Comparison of ENCODE assay signal across 11 cellular contexts in genomic region chr20:57476073-57476526, GRCh38. TPM values are rescaled to one million over a fixed set of nuclear protein-coding genes. Genes with fewer than 3 reads are reported as not detected.
DNase-seq lines count a peak whose midpoint lies in the region; ATAC-seq, FAIRE-seq and TF ChIP-seq lines count a peak whose summit lies in the region.
"Had no signal": no experiment of that assay in that cellular context is flagged by ENCODE, and none has a peak within 500 bp of the region (broad histone marks: within the 10 kb centered on the region; RNA-seq: fewer than 3 reads in every experiment).

No MANE protein-coding gene starts in this region.

- no peak overlapping the region for H2AFZ ChIP-seq in H1 (ENCODE audit: low read length)
- no peak overlapping the region for H2AFZ ChIP-seq in H9 (ENCODE audit: low read length)

- peak overlapping the region; percentile 83 to 99 (median 96) for H3K4me2 ChIP-seq in BLaER1 treated with 17β-estradiol and CSF1 and Interleukin-3, amounts not matched to agents 10 nM and 100 nM
- H3K4me2 ChIP-seq in H1 (ENCODE audit: insufficient read depth in 1 of 2, low read depth in 2 of 2, low read length in 2 of 2), result no peak overlapping the region
- no peak overlapping the region for H3K4me2 ChIP-seq in H9 (ENCODE audit: insufficient read depth, insufficient read length, low read length)

- H3K18ac ChIP-seq in H1 (ENCODE audit: extremely low read depth, low read length), result no peak overlapping the region
- no peak overlapping the region for H3K18ac ChIP-seq in H9 (ENCODE audit: insufficient read length, low read depth, low read length)

- H3T11ph ChIP-seq in H9 (ENCODE audit: low read length), result no peak overlapping the region

- H2BK20ac ChIP-seq in H1 (ENCODE audit: low read length), result no peak overlapping the region
- no peak overlapping the region for H2BK20ac ChIP-seq in H9 (ENCODE audit: low read depth, low read length, poor library complexity, severe bottlenecking)

- H3K23me2 ChIP-seq in H1 (ENCODE audit: low read depth, low read length) (no peaks in the 10 kb centered on the region), H9 (ENCODE audit: insufficient read length, low read depth, low read length, poor library complexity, severe bottlenecking) (no peaks in the 10 kb centered on the region)

- H4K91ac ChIP-seq in H1 (replicated peaks; ENCODE audit: insufficient read length, low read length) (no peak overlapping the region), H9 (ENCODE audit: insufficient read length, low read depth, low read length) (no peak overlapping the region)

- H3K14ac ChIP-seq in H1 (ENCODE audit: insufficient read length) (no peak overlapping the region), H9 (ENCODE audit: insufficient read depth, low read length) (no peak overlapping the region)

- H3K36me3 Mint-ChIP-seq in H9 (ENCODE audit: insufficient read depth in 1 of 3, low read depth in 3 of 3), result peaks cover 0 to 4% (median 0%) of the 10 kb centered on the region in 3 experiments; a peak in 2 of 7 replicates
- H3K36me3 Mint-ChIP-seq: CD8-positive, alpha-beta T cell had no signal

- H3K36me3 ChIP-seq in BLaER1 treated with 17β-estradiol and CSF1 and Interleukin-3, amounts not matched to agents 10 nM and 100 nM, result no peaks in the 10 kb centered on the region
- no peaks in the 10 kb centered on the region for H3K36me3 ChIP-seq in H1 (ENCODE audit: control insufficient read depth in 2 of 4, insufficient read depth in 4 of 4, low read length in 3 of 4)

- TF ChIP-seq POLR2A in H1 (IDR thresholded peaks at IDR 0.05; ENCODE audit: control extremely low read depth in 1 of 2, low read depth in 2 of 2, low read length in 2 of 2), result no peak

- WGBS in H1 (ENCODE audit: extremely low coverage in 1 of 2, insufficient coverage in 1 of 2, insufficient read length in 1 of 2, insufficient replicate concordance in 2 of 2, low coverage in 1 of 2, low lambda C conversion rate in 2 of 2, missing lambda C conversion rate in 1 of 2), 2 experiments, result 81% methylated on average over 6 of the region's 6 CpGs; no CpG with 5 or more reads in 1 of the 2 experiments
- WGBS in H9 (ENCODE audit: extremely low coverage, insufficient read length, low lambda C conversion rate), result no CpG with 5 or more reads among the region's 6 CpGs

- H3K27me3 Mint-ChIP-seq in H9 (ENCODE audit: low read depth), result peaks cover 2% of the 10 kb centered on the region

- H3K79me1 ChIP-seq in H1 (ENCODE audit: low read depth, low read length), result no peaks in the 10 kb centered on the region
- no peaks in the 10 kb centered on the region for H3K79me1 ChIP-seq in H9 (ENCODE audit: insufficient read depth, low read depth, low read length, poor library complexity, severe bottlenecking)

- no peak overlapping the region for H3K56ac ChIP-seq in H1 (replicated peaks; ENCODE audit: insufficient read length, low read depth, low read length)
- no peak overlapping the region for H3K56ac ChIP-seq in H9 (ENCODE audit: insufficient read length, low read depth, low read length)

- POLR2A ChIA-PET in H1 (lab: Charles Lee; ENCODE audit: partially characterized antibody), result interaction anchor here (1.4 kb wide), 1 partner anchor 86 kb away, joined by 3 read pairs; no protein-coding TSS in a partner anchor

- peak overlapping the region in 9 of 11 experiments; percentile 72 to 88 (median 81); a peak in 17 of 22 replicates for H3K9ac ChIP-seq in BLaER1 treated with 17β-estradiol and CSF1 and Interleukin-3, amounts not matched to agents 10 nM and 100 nM
- H3K9ac ChIP-seq in H1 (replicated peaks in 1 of 4; ENCODE audit: extremely low read depth in 1 of 4, low read depth in 3 of 4, low read length in 3 of 4), result no peak overlapping the region
- no peak overlapping the region for H3K9ac ChIP-seq in H9 (ENCODE audit: extremely low read depth, insufficient read length, low read length)

- 0 out of 22 replicates have a peak, but pooled peaks cover 0 to 6% (median 0%) of the 10 kb centered on the region in 11 experiments for H3K9me3 ChIP-seq in BLaER1 treated with 17β-estradiol and CSF1 and Interleukin-3, amounts not matched to agents 10 nM and 100 nM (replicated peaks in 1 of 11)
- no peaks in the 10 kb centered on the region for H3K9me3 ChIP-seq in H1 (ENCODE audit: insufficient read depth in 2 of 2, low read depth in 1 of 2, low read length in 1 of 2)
- H3K9me3 ChIP-seq in H9 (ENCODE audit: control insufficient read depth, low read depth, low read length), result no peaks in the 10 kb centered on the region

- no peak overlapping the region for H2AK5ac ChIP-seq in H1 (ENCODE audit: low read depth, low read length)
- no peak overlapping the region for H2AK5ac ChIP-seq in H9 (ENCODE audit: insufficient read length, low read length)

- H3K4me3 Mint-ChIP-seq in H9, result no peak overlapping the region
- H3K4me3 Mint-ChIP-seq: CD8-positive, alpha-beta T cell had no signal

- H4K8ac ChIP-seq in H1 (ENCODE audit: extremely low read depth, insufficient read depth, low read length), result no peak overlapping the region
- no peak overlapping the region for H4K8ac ChIP-seq in H9 (replicated peaks; ENCODE audit: insufficient read length, low read depth, low read length)

- H4K20me1 ChIP-seq in BLaER1 treated with 17β-estradiol and CSF1 and Interleukin-3, amounts not matched to agents 10 nM and 100 nM, result no peaks in the 10 kb centered on the region
- no peaks in the 10 kb centered on the region for H4K20me1 ChIP-seq in H1 (replicated peaks in 1 of 2; ENCODE audit: control insufficient read depth in 1 of 2, insufficient read depth in 2 of 2, low read length in 2 of 2)
- H4K20me1 ChIP-seq in H9 (ENCODE audit: control insufficient read depth, insufficient read depth, insufficient read length), result no peaks in the 10 kb centered on the region

- H3K4ac ChIP-seq in H1 (replicated peaks; ENCODE audit: insufficient read length, low read depth, low read length) (no peak overlapping the region), H9 (ENCODE audit: low read depth, low read length) (no peak overlapping the region)

- TF ChIP-seq RAD21 in H1 (IDR thresholded peaks at IDR 0.05 in 1 of 2, conservative IDR thresholded peaks at IDR 0.05 in 1 of 2; ENCODE audit: low read depth in 2 of 2, low read length in 2 of 2), result no peak

- CTCF ChIA-PET in H1 (lab: Charles Lee; ENCODE audit: partially characterized antibody), result interaction anchor here (0.7 to 5.3 kb wide), 4 partner anchors 12 to 757 kb away, joined by 3 to 23 read pairs (median 4); no protein-coding TSS in a partner anchor

- H2BK15ac ChIP-seq in H1 (ENCODE audit: low read length), result peak overlapping the region; percentile 29; the same call in 1 of the 2 replicates
- no peak overlapping the region for H2BK15ac ChIP-seq in H9 (ENCODE audit: low read depth, low read length)

- H3K4me1 ChIP-seq in BLaER1 treated with 17β-estradiol and CSF1 and Interleukin-3, amounts not matched to agents 10 nM and 100 nM, result peaks cover 85 to 100% (median 100%) of the 10 kb centered on the region in 10 experiments
- H3K4me1 ChIP-seq in H1 (replicated peaks in 1 of 4; ENCODE audit: control insufficient read depth in 3 of 4, insufficient read depth in 4 of 4, low read length in 3 of 4) (peaks cover 0 to 13% (median 6%) of the 10 kb centered on the region in 4 experiments; a peak in 6 of 7 replicates), H9 (ENCODE audit: insufficient read depth, low read length) (no peaks in the 10 kb centered on the region; the same call in 1 of the 2 replicates)

- no peak overlapping the region for H3K27ac Mint-ChIP-seq in H9
- H3K27ac Mint-ChIP-seq: CD8-positive, alpha-beta T cell had no signal

- H3K23ac ChIP-seq in H1 (ENCODE audit: insufficient read length), result no peak overlapping the region
- H3K23ac ChIP-seq in H9 (ENCODE audit: insufficient read length, low read depth, low read length), result no peak overlapping the region

- H3K79me2 ChIP-seq in H1 (ENCODE audit: control insufficient read depth in 1 of 2, insufficient read depth in 2 of 2, low read length in 2 of 2), result no peaks in the 10 kb centered on the region
- H3K79me2 ChIP-seq in H9 (ENCODE audit: insufficient read depth, low read length), result no peaks in the 10 kb centered on the region

- no peak overlapping the region for H4K5ac ChIP-seq in H1 (ENCODE audit: insufficient read length, low read depth, low read length)
- no peak overlapping the region for H4K5ac ChIP-seq in H9 (ENCODE audit: insufficient read length, low read depth, low read length)

- no peak for FAIRE-seq in H1 (lab: Jason Lieb, UNC)

- H3K9me3 Mint-ChIP-seq in H9, result peaks cover 4% of the 10 kb centered on the region in 2 experiments; a peak in 2 of 5 replicates
- H3K9me3 Mint-ChIP-seq: CD8-positive, alpha-beta T cell had no signal

- H2BK12ac ChIP-seq in H1 (ENCODE audit: low read depth, low read length) (no peak overlapping the region), H9 (ENCODE audit: insufficient read length, low read depth, low read length) (no peak overlapping the region)

- H3K4me3 ChIP-seq in BLaER1 treated with 17β-estradiol and CSF1 and Interleukin-3, amounts not matched to agents 10 nM and 100 nM, result peak overlapping the region in 7 of 10 experiments; percentile 19 to 65 (median 53); a peak in 8 of 20 replicates
- H3K4me3 ChIP-seq in H1 (ENCODE audit: extremely low read depth in 1 of 4, insufficient read depth in 2 of 4, low read depth in 3 of 4, low read length in 4 of 4), result no peak overlapping the region

- H3K4me1 Mint-ChIP-seq in H9, result peaks cover 17 to 26% of the 10 kb centered on the region in 2 experiments

- peak overlapping the region in 10 of 11 experiments; percentile 74 to 99 (median 98); a peak in 19 of 22 replicates for H3K27ac ChIP-seq in BLaER1 treated with 17β-estradiol and CSF1 and Interleukin-3, amounts not matched to agents 10 nM and 100 nM
- H3K27ac ChIP-seq in H1 (ENCODE audit: low read depth, low read length) (no peak overlapping the region), H9 (ENCODE audit: insufficient read length, low read depth, low read length) (no peak overlapping the region)

- H3K27me3 ChIP-seq in BLaER1 treated with 17β-estradiol and CSF1 and Interleukin-3, amounts not matched to agents 10 nM and 100 nM, result no peaks in the 10 kb centered on the region
- H3K27me3 ChIP-seq in H1 (replicated peaks in 1 of 4; ENCODE audit: control insufficient read depth in 3 of 4, extremely low read depth in 1 of 4, insufficient read depth in 3 of 4, low read length in 3 of 4), result no peaks in the 10 kb centered on the region
- H3K27me3 ChIP-seq in H9 (ENCODE audit: insufficient read depth, low read length), result no peaks in the 10 kb centered on the region

- TF ChIP-seq EP300 in H1 (IDR thresholded peaks at IDR 0.05; ENCODE audit: borderline replicate concordance in 1 of 2, low read depth in 2 of 2, low read length in 2 of 2), result no peak

- H2BK5ac ChIP-seq in H1 (ENCODE audit: low read depth, low read length), result no peak overlapping the region
- no peak overlapping the region for H2BK5ac ChIP-seq in H9 (ENCODE audit: insufficient read length, low read length)

- DNase-seq in HT1080 (ENCODE audit: low read depth), result peak; percentile 60
- DNase-seq in H1 (ENCODE audit: low read depth in 1 of 2, low spot score in 2 of 2), result no peak
- DNase-seq in Ammon's horn (ENCODE audit: low spot score), result no peak
- no peak for DNase-seq in NCI-H2081 (lab: John Stamatoyannopoulos, UW)
- DNase-seq in H9, result no peak
- DNase-seq: CD8-positive, alpha-beta T cell; erythroblast; MV-4-11 had no signal

- no peak for TF ChIP-seq CTCF in H1 (IDR thresholded peaks at IDR 0.05; ENCODE audit: control extremely low read depth in 1 of 3, insufficient read depth in 1 of 3, low read depth in 1 of 3, low read length in 3 of 3)
- TF ChIP-seq CTCF in H9 (conservative IDR thresholded peaks at IDR 0.05), result no peak

- ATAC-seq in GM19395 (IDR thresholded peaks at IDR 0.05; ENCODE audit: unreplicated experiment) (peak; percentile 39), HG03039 (IDR thresholded peaks at IDR 0.05; ENCODE audit: unreplicated experiment) (no peak)
- ATAC-seq: CD8-positive, alpha-beta T cell had no signal

- H2BK120ac ChIP-seq in H1 (replicated peaks; ENCODE audit: low read depth, low read length), result no peak overlapping the region
- H2BK120ac ChIP-seq in H9 (ENCODE audit: low read depth, low read length, poor library complexity, severe bottlenecking), result no peak overlapping the region

RNA-seq across cellular contexts. Expression of gene CTCFL, which starts 48.8 kb away (rescaled TPM):
- total RNA-seq in HT1080 (2014; rRNA removed; shearing (Covaris generic)), result not detected in 2 replicates
- polyA plus RNA-seq in HT1080 (2015; cell fraction: cytosol; rRNA removed), result not detected in 2 replicates
- not detected in 2 replicates for polyA plus RNA-seq in HT1080 (2015; cell fraction: nucleus; rRNA removed)
- total RNA-seq in H1 (2021; fragmentation: NEBNext Ultra II Directional; extraction: Animal tissue kit (Norgen Biotek cat#: 25700)), result 0.80 and 0.82 TPM in 2 replicates
- 0.30 and 0.75 TPM in 2 replicates for polyA plus RNA-seq in H1 (2011; rRNA removed)
- 1.0 TPM for polyA plus RNA-seq in H1 (2011; cell fraction: cytosol; rRNA removed)
- polyA plus RNA-seq in H1 (2011; cell fraction: nucleus; rRNA removed), result 1.0 TPM
- polyA plus RNA-seq in H1 (2012, experiment 1 of 2), result 0.13 to 0.45 TPM (median 0.32 TPM) in 4 replicates
- polyA plus RNA-seq in H1 (2012, experiment 2 of 2), result not detected
- polyA plus RNA-seq in H1 (2013, experiment 1 of 2), result 0.59 TPM
- 0.48 TPM for polyA plus RNA-seq in H1 (2013, experiment 2 of 2)
- 0.73 and 2.3 TPM in 2 replicates for polyA minus RNA-seq in H1 (2011; rRNA and poly(A)+ RNA removed)
- polyA minus RNA-seq in H1 (2011; cell fraction: cytosol; rRNA and poly(A)+ RNA removed), result 2.2 TPM
- 1.3 TPM for polyA minus RNA-seq in H1 (2011; cell fraction: nucleus; rRNA and poly(A)+ RNA removed)
- 0.79 and 0.90 TPM in 2 replicates for total RNA-seq in H9 (2021)
- total RNA-seq: CD8-positive, alpha-beta T cell had no signal

Comparison
In these comparisons a context has a peak if more than half of its experiments do, and no peak if none do; other contexts are left out.
1. H3K27ac ChIP-seq: peak in BLaER1 treated with 17β-estradiol and CSF1 and Interleukin-3, amounts not matched to agents 10 nM and 100 nM (10 of 11); none in H1 (single experiment) and H9 (single experiment).
2. H3K4me2 ChIP-seq: peak in BLaER1 treated with 17β-estradiol and CSF1 and Interleukin-3, amounts not matched to agents 10 nM and 100 nM (11 of 11); none in H1 (0 of 2) and H9 (single experiment).
3. H3K4me3 ChIP-seq: peak in BLaER1 treated with 17β-estradiol and CSF1 and Interleukin-3, amounts not matched to agents 10 nM and 100 nM (7 of 10); none in H1 (0 of 4).
4. H3K9ac ChIP-seq: peak in BLaER1 treated with 17β-estradiol and CSF1 and Interleukin-3, amounts not matched to agents 10 nM and 100 nM (9 of 11); none in H1 (0 of 4) and H9 (single experiment).